Comparison of ENCODE assay signal across 17 cellular contexts in genomic region chr12:81181701-81182100, GRCh38.
"Had no signal": no experiment of that assay in that cellular context is flagged by ENCODE, and none has a peak within 500 bp of the region (broad histone marks: within the 10 kb centered on the region; RNA-seq: fewer than 3 reads in every experiment).

No MANE protein-coding gene starts in this region.

- DNase-seq: effector memory CD8-positive, alpha-beta T cell; foreskin melanocyte; head of caudate nucleus; mammary epithelial cell; mucosa of descending colon; naive thymus-derived CD8-positive, alpha-beta T cell; posterior cingulate gyrus; stimulated activated CD4-positive, alpha-beta T cell treated with anti-CD3 and anti-CD28 coated beads, Interleukin-4, amount 100 ng/mL, for 1 hour; tibial artery; upper lobe of left lung had no signal

- H3K79me2 ChIP-seq: hepatocyte had no signal

- H3K4me1 ChIP-seq: esophagus muscularis mucosa, right atrium auricular region, tibial artery, upper lobe of left lung, vagina had no signal

- H3K4me3 ChIP-seq: esophagus muscularis mucosa, hepatocyte, mucosa of descending colon, right atrium auricular region, tibial artery, upper lobe of left lung, vagina had no signal

- H2AFZ ChIP-seq: hepatocyte had no signal

- H3K27me3 ChIP-seq: esophagus muscularis mucosa, hepatocyte, right atrium auricular region, tibial artery, upper lobe of left lung, vagina had no signal

- H3K36me3 ChIP-seq: upper lobe of left lung had no signal

- H3K4me2 ChIP-seq: hepatocyte had no signal

- ATAC-seq: effector memory CD8-positive, alpha-beta T cell; left lobe of liver; mucosa of descending colon; naive thymus-derived CD8-positive, alpha-beta T cell; stimulated activated memory B cell treated with anti-CD40 and anti-IgM and Interleukin-4, amounts not matched to agents 10 μg/mL and 1 μg/mL and 100 μg/mL, for 72 hours had no signal

- H3K27ac ChIP-seq: epithelial cell of prostate, esophagus muscularis mucosa, hepatocyte, right atrium auricular region, tibial artery, upper lobe of left lung, vagina had no signal
